In genomic region chr1:35847935-35848565, GRCh38 we compare ENCODE assay signal across 26 cellular contexts. TPM values are rescaled to one million over a fixed set of nuclear protein-coding genes. Genes with fewer than 3 reads are reported as not detected.
DNase-seq lines count a peak whose midpoint lies in the region; ATAC-seq, FAIRE-seq and TF ChIP-seq lines count a peak whose summit lies in the region.
"Had no signal": no experiment of that assay in that cellular context is flagged by ENCODE, and none has a peak within 500 bp of the region (broad histone marks: within the 10 kb centered on the region; RNA-seq: fewer than 3 reads in every experiment).

No MANE protein-coding gene starts in this region.

- intact Hi-C loops in heart left ventricle (cut with DNase I) (no loop called here), cardiac septum (cut with DNase I) (no loop called here), esophagus muscularis mucosa (cut with DNase I) (no loop called here), kidney (cut with DNase I) (no loop called here)

- H3K9ac ChIP-seq in kidney (ENCODE audit: low read length in 2 of 2): no peak overlapping the region

- ATAC-seq in heart left ventricle: peak; percentile 16 to 62 (median 58)
- ATAC-seq in HG02981 (IDR thresholded peaks at IDR 0.05; ENCODE audit: unreplicated experiment): no peak
- ATAC-seq: activated CD4-positive, CD25-positive, alpha-beta regulatory T cell treated with anti-CD3 and anti-CD28 coated beads, Interleukin-2, amount 50 U/mL, for 24 hours; activated CD8-positive, alpha-beta T cell treated with anti-CD3 and anti-CD28 coated beads for 36 hours had no signal

- no peak for TF ChIP-seq CTCF in heart left ventricle (IDR thresholded peaks at IDR 0.05)
- TF ChIP-seq CTCF in esophagus muscularis mucosa (IDR thresholded peaks at IDR 0.05): no peak
- no peak for TF ChIP-seq CTCF in kidney (IDR thresholded peaks at IDR 0.05; ENCODE audit: borderline replicate concordance, extremely low read depth, insufficient read depth)

- no peak overlapping the region for H3K4me3 ChIP-seq in heart left ventricle
- no peak overlapping the region for H3K4me3 ChIP-seq in esophagus muscularis mucosa
- H3K4me3 ChIP-seq in kidney (ENCODE audit: low read length in 2 of 2): no peak overlapping the region
- H3K4me3 ChIP-seq: lower lobe of right lung had no signal

- no peaks in the 10 kb centered on the region for H3K27me3 ChIP-seq in heart left ventricle
- no peaks in the 10 kb centered on the region for H3K27me3 ChIP-seq in esophagus muscularis mucosa

- H3K9me3 ChIP-seq in heart left ventricle (no peaks in the 10 kb centered on the region), esophagus muscularis mucosa (no peaks in the 10 kb centered on the region), kidney (ENCODE audit: control insufficient read depth in 1 of 2, low read length in 2 of 2) (no peaks in the 10 kb centered on the region)
- H3K9me3 ChIP-seq: lower lobe of right lung had no signal

- FAIRE-seq in kidney (lab: Jason Lieb, UNC): no peak
- FAIRE-seq: H54 had no signal

- 79 to 94% (median 90%) methylated on average over 1 of the region's 1 CpG for WGBS in heart left ventricle, 4 donors
- WGBS in esophagus muscularis mucosa: 80% methylated on average over 1 of the region's 1 CpG

- no peak for TF ChIP-seq EP300 in esophagus muscularis mucosa (IDR thresholded peaks at IDR 0.05)

- H3K4me1 ChIP-seq in heart left ventricle: peaks cover 0 to 48% (median 18%) of the 10 kb centered on the region in 12 donors
- peaks cover 37 to 65% (median 65%) of the 10 kb centered on the region in 4 donors for H3K4me1 ChIP-seq in esophagus muscularis mucosa
- no peaks in the 10 kb centered on the region for H3K4me1 ChIP-seq in kidney (ENCODE audit: control insufficient read depth in 1 of 2, insufficient read depth in 1 of 2, low read depth in 1 of 2, low read length in 2 of 2)

- no peak for TF ChIP-seq POLR2A in heart left ventricle (IDR thresholded peaks at IDR 0.05)
- TF ChIP-seq POLR2A in esophagus muscularis mucosa (IDR thresholded peaks at IDR 0.05; ENCODE audit: low read depth): no peak

- H3K27ac ChIP-seq in heart left ventricle: peak overlapping the region in 11 of 12 donors; percentile 33 to 75 (median 61)
- H3K27ac ChIP-seq in esophagus muscularis mucosa (replicated peaks in 1 of 4): peak overlapping the region; percentile 19 to 53 (median 44)
- no peak overlapping the region for H3K27ac ChIP-seq in kidney (ENCODE audit: low read depth in 2 of 2, low read length in 2 of 2)
- H3K27ac ChIP-seq: lower lobe of right lung had no signal

- DNase-seq in heart left ventricle (no peak), cardiac septum (ENCODE audit: low spot score) (no peak), SKM-1 (lab: John Stamatoyannopoulos, UW; ENCODE audit: unreplicated experiment) (peak; percentile 47), esophagus muscularis mucosa (ENCODE audit: extremely low spot score) (no peak), kidney (no peak), activated gamma-delta T cell treated with Interleukin-2 at 50 U/mL for 16 hours (no peak), NCI-H2171 (lab: John Stamatoyannopoulos, UW) (no peak)
- DNase-seq: activated CD8-positive, alpha-beta T cell treated with anti-CD3 and anti-CD28 coated beads for 36 hours; activated naive CD8-positive, alpha-beta T cell treated with anti-CD3 and anti-CD28 coated beads for 36 hours; activated T-cell treated with anti-CD3 and anti-CD28 coated beads for 4 hours; central memory CD4-positive, alpha-beta T cell; COR-L47; DMS79; islet precursor cell; lower lobe of right lung; NCI-H2081 treated with DMSO at 0.1 percent for 48 hours; NCI-H345; NCI-H748 treated with DMSO at 0.1 percent for 48 hours; OCI-M1; retina; stimulated activated CD4-positive, alpha-beta T cell treated with anti-CD3 and anti-CD28 coated beads, Interleukin-2, amount 100 ng/mL, for 24 hours; T1000; trophoblast cell had no signal

- H3K36me3 ChIP-seq in heart left ventricle (peaks cover 0 to 83% (median 52%) of the 10 kb centered on the region in 9 donors), esophagus muscularis mucosa (peaks cover 2 to 60% (median 18%) of the 10 kb centered on the region in 4 donors), kidney (ENCODE audit: control insufficient read depth in 1 of 2, insufficient read depth in 2 of 2, low read length in 2 of 2) (peaks cover 6 to 11% of the 10 kb centered on the region in 2 donors)

RNA-seq across cellular contexts. Expression of gene AGO1, which starts 35.0 kb away (rescaled TPM):
- 10 to 100 TPM; 16.8 to 27.0 (median 20.7) TPM for total RNA-seq in heart left ventricle
- 1 to 10 TPM; 3.0 to 6.2 TPM for polyA plus RNA-seq in heart left ventricle
- total RNA-seq in cardiac septum: 21.1 TPM
- 10 to 100 TPM; 16.2 to 32.6 (median 24.4) TPM for total RNA-seq in esophagus muscularis mucosa
- 21.4 TPM for total RNA-seq in kidney
- 3.3 TPM for polyA plus RNA-seq in kidney (ENCODE audit: insufficient read depth, low read depth, low replicate concordance)

RNA-seq across cellular contexts. Expression of gene AGO4, which starts 40.2 kb away (rescaled TPM):
- total RNA-seq in heart left ventricle: 10 to 100 TPM; 12.4 to 24.8 (median 18.8) TPM
- 10 to 100 TPM in 1 of 2 donors, 1 to 10 TPM in 1; 6.2 to 10.2 TPM for polyA plus RNA-seq in heart left ventricle
- total RNA-seq in cardiac septum: 23.9 TPM
- total RNA-seq in esophagus muscularis mucosa: 10 to 100 TPM; 25.2 to 42.7 (median 33.0) TPM
- 12.2 TPM for total RNA-seq in kidney
- polyA plus RNA-seq in kidney (ENCODE audit: insufficient read depth, low read depth, low replicate concordance): 3.3 TPM

Comparison
In these comparisons a context has a peak if more than half of its experiments do, and no peak if none do; other contexts are left out.
1. H3K27ac ChIP-seq: peak in heart left ventricle (11 of 12) and esophagus muscularis mucosa (4 of 4); none in kidney (0 of 2).